Comparison of ENCODE assay signal across 1 cellular context in the genomic region with DNA sequence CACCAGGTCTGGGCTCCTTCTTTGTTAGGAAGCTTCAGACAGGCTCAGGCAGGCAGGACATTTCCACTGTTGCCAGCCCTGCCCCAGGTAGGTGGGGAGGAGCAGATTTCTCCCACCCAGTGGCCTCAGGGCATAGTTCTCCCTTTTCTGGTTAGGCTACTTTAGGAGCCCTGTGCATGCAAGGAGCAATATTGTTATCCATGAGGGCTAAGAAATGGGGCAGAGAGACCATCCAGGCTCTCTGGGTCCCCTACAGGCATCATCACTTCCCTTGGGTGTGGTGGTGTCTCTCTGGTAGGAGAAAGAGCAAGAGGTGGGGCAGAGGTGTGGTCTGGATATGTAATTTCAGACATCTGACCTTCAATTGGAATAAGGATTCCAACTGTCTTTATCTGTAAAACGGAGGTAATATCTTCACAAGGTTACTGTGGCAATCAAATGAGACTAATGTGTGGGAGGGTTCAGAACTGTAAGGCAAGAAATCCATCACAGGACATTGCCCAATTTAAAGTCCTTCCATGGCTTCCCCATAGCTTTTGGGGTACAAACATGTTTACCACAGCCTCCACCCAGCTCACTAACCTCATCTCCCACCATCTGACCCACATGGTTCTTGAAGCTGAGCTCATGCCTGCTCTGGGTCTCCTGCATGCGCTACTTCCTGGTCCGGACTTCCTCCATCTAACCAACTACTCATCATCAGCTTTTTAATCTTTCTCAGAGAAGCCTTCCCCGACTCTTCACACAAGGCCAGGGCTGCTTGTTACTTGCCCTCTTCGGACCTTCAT.
TF ChIP-seq lines count a peak whose summit lies in the region.

No MANE protein-coding gene starts in this region.

TF ChIP-seq in HepG2, 621 proteins besides CTCF, POLR2A, EP300 and RAD21:
- TF ChIP-seq SKI (IDR thresholded peaks at IDR 0.05; ENCODE audit: partially characterized antibody) (no peak), ARNT (IDR thresholded peaks at IDR 0.05) (no peak), NFIC (IDR thresholded peaks at IDR 0.05; ENCODE audit: low read length) (no peak), THYN1 (CRISPR knock-in tag; IDR thresholded peaks at IDR 0.05; ENCODE audit: borderline replicate concordance, low read depth) (no peak), BORCS8-MEF2B (CRISPR knock-in tag; IDR thresholded peaks at IDR 0.05) (no peak), SP5 (CRISPR knock-in tag; IDR thresholded peaks at IDR 0.05; ENCODE audit: borderline replicate concordance, low read depth) (no peak), YEATS4 (CRISPR knock-in tag; IDR thresholded peaks at IDR 0.05; ENCODE audit: borderline replicate concordance) (no peak), ZNF607 (CRISPR knock-in tag; IDR thresholded peaks at IDR 0.05; ENCODE audit: borderline replicate concordance) (no peak), RORA (CRISPR knock-in tag; IDR thresholded peaks at IDR 0.05) (no peak), ZNF546 (CRISPR knock-in tag; conservative IDR thresholded peaks at IDR 0.05) (no peak), ZNF17 (CRISPR knock-in tag; IDR thresholded peaks at IDR 0.05) (no peak), BRD4 (CRISPR knock-in tag; IDR thresholded peaks at IDR 0.05) (no peak), FOXA1 (IDR thresholded peaks at IDR 0.05) (no peak), FOXA1 (CRISPR knock-in tag; IDR thresholded peaks at IDR 0.05) (no peak)
- TF ChIP-seq, protein P1, sequence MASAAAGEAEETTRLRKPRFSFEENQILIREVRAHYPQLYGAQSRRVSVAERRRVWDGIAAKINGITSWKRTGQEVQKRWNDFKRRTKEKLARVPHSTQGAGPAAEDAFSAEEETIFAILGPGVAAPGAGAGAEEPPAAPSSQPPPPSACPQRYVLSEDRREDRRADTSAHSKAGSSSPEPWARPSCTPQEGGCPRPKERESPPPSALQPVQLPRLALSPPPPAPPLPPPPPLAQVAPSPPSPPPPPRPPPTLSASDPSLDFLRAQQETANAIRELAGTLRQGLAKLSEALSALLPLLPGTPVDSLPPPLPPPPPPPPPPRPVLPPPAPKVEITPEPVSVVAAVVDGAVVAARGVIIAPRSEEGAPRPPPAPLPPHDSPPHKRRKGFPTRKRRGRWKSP (CRISPR knock-in tag; IDR thresholded peaks at IDR 0.05) = no peak
- TF ChIP-seq, protein P2, sequence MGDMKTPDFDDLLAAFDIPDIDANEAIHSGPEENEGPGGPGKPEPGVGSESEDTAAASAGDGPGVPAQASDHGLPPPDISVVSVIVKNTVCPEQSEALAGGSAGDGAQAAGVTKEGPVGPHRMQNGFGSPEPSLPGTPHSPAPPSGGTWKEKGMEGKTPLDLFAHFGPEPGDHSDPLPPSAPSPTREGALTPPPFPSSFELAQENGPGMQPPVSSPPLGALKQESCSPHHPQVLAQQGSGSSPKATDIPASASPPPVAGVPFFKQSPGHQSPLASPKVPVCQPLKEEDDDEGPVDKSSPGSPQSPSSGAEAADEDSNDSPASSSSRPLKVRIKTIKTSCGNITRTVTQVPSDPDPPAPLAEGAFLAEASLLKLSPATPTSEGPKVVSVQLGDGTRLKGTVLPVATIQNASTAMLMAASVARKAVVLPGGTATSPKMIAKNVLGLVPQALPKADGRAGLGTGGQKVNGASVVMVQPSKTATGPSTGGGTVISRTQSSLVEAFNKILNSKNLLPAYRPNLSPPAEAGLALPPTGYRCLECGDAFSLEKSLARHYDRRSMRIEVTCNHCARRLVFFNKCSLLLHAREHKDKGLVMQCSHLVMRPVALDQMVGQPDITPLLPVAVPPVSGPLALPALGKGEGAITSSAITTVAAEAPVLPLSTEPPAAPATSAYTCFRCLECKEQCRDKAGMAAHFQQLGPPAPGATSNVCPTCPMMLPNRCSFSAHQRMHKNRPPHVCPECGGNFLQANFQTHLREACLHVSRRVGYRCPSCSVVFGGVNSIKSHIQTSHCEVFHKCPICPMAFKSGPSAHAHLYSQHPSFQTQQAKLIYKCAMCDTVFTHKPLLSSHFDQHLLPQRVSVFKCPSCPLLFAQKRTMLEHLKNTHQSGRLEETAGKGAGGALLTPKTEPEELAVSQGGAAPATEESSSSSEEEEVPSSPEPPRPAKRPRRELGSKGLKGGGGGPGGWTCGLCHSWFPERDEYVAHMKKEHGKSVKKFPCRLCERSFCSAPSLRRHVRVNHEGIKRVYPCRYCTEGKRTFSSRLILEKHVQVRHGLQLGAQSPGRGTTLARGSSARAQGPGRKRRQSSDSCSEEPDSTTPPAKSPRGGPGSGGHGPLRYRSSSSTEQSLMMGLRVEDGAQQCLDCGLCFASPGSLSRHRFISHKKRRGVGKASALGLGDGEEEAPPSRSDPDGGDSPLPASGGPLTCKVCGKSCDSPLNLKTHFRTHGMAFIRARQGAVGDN (CRISPR knock-in tag; IDR thresholded peaks at IDR 0.05) = no peak
- TF ChIP-seq, protein P3, sequence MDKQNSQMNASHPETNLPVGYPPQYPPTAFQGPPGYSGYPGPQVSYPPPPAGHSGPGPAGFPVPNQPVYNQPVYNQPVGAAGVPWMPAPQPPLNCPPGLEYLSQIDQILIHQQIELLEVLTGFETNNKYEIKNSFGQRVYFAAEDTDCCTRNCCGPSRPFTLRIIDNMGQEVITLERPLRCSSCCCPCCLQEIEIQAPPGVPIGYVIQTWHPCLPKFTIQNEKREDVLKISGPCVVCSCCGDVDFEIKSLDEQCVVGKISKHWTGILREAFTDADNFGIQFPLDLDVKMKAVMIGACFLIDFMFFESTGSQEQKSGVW (CRISPR knock-in tag; IDR thresholded peaks at IDR 0.05; ENCODE audit: borderline replicate concordance) = no peak
- TF ChIP-seq, protein P4, sequence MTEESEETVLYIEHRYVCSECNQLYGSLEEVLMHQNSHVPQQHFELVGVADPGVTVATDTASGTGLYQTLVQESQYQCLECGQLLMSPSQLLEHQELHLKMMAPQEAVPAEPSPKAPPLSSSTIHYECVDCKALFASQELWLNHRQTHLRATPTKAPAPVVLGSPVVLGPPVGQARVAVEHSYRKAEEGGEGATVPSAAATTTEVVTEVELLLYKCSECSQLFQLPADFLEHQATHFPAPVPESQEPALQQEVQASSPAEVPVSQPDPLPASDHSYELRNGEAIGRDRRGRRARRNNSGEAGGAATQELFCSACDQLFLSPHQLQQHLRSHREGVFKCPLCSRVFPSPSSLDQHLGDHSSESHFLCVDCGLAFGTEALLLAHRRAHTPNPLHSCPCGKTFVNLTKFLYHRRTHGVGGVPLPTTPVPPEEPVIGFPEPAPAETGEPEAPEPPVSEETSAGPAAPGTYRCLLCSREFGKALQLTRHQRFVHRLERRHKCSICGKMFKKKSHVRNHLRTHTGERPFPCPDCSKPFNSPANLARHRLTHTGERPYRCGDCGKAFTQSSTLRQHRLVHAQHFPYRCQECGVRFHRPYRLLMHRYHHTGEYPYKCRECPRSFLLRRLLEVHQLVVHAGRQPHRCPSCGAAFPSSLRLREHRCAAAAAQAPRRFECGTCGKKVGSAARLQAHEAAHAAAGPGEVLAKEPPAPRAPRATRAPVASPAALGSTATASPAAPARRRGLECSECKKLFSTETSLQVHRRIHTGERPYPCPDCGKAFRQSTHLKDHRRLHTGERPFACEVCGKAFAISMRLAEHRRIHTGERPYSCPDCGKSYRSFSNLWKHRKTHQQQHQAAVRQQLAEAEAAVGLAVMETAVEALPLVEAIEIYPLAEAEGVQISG (CRISPR knock-in tag; IDR thresholded peaks at IDR 0.05) = no peak
- TF ChIP-seq, protein P5, sequence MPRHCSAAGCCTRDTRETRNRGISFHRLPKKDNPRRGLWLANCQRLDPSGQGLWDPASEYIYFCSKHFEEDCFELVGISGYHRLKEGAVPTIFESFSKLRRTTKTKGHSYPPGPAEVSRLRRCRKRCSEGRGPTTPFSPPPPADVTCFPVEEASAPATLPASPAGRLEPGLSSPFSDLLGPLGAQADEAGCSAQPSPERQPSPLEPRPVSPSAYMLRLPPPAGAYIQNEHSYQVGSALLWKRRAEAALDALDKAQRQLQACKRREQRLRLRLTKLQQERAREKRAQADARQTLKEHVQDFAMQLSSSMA (CRISPR knock-in tag; IDR thresholded peaks at IDR 0.05) = no peak
- TF ChIP-seq, protein P6, sequence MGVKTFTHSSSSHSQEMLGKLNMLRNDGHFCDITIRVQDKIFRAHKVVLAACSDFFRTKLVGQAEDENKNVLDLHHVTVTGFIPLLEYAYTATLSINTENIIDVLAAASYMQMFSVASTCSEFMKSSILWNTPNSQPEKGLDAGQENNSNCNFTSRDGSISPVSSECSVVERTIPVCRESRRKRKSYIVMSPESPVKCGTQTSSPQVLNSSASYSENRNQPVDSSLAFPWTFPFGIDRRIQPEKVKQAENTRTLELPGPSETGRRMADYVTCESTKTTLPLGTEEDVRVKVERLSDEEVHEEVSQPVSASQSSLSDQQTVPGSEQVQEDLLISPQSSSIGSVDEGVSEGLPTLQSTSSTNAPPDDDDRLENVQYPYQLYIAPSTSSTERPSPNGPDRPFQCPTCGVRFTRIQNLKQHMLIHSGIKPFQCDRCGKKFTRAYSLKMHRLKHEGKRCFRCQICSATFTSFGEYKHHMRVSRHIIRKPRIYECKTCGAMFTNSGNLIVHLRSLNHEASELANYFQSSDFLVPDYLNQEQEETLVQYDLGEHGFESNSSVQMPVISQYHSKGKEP (CRISPR knock-in tag; IDR thresholded peaks at IDR 0.05) = no peak
- TF ChIP-seq, protein P7, sequence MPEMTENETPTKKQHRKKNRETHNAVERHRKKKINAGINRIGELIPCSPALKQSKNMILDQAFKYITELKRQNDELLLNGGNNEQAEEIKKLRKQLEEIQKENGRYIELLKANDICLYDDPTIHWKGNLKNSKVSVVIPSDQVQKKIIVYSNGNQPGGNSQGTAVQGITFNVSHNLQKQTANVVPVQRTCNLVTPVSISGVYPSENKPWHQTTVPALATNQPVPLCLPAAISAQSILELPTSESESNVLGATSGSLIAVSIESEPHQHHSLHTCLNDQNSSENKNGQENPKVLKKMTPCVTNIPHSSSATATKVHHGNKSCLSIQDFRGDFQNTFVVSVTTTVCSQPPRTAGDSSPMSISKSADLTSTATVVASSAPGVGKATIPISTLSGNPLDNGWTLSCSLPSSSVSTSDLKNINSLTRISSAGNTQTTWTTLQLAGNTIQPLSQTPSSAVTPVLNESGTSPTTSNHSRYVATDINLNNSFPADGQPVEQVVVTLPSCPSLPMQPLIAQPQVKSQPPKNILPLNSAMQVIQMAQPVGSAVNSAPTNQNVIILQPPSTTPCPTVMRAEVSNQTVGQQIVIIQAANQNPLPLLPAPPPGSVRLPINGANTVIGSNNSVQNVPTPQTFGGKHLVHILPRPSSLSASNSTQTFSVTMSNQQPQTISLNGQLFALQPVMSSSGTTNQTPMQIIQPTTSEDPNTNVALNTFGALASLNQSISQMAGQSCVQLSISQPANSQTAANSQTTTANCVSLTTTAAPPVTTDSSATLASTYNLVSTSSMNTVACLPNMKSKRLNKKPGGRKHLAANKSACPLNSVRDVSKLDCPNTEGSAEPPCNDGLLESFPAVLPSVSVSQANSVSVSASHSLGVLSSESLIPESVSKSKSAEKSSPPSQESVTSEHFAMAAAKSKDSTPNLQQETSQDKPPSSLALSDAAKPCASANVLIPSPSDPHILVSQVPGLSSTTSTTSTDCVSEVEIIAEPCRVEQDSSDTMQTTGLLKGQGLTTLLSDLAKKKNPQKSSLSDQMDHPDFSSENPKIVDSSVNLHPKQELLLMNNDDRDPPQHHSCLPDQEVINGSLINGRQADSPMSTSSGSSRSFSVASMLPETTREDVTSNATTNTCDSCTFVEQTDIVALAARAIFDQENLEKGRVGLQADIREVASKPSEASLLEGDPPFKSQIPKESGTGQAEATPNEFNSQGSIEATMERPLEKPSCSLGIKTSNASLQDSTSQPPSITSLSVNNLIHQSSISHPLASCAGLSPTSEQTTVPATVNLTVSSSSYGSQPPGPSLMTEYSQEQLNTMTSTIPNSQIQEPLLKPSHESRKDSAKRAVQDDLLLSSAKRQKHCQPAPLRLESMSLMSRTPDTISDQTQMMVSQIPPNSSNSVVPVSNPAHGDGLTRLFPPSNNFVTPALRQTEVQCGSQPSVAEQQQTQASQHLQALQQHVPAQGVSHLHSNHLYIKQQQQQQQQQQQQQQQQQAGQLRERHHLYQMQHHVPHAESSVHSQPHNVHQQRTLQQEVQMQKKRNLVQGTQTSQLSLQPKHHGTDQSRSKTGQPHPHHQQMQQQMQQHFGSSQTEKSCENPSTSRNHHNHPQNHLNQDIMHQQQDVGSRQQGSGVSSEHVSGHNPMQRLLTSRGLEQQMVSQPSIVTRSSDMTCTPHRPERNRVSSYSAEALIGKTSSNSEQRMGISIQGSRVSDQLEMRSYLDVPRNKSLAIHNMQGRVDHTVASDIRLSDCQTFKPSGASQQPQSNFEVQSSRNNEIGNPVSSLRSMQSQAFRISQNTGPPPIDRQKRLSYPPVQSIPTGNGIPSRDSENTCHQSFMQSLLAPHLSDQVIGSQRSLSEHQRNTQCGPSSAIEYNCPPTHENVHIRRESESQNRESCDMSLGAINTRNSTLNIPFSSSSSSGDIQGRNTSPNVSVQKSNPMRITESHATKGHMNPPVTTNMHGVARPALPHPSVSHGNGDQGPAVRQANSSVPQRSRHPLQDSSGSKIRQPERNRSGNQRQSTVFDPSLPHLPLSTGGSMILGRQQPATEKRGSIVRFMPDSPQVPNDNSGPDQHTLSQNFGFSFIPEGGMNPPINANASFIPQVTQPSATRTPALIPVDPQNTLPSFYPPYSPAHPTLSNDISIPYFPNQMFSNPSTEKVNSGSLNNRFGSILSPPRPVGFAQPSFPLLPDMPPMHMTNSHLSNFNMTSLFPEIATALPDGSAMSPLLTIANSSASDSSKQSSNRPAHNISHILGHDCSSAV (CRISPR knock-in tag; IDR thresholded peaks at IDR 0.05; ENCODE audit: borderline replicate concordance) = no peak
